In the genomic region with DNA sequence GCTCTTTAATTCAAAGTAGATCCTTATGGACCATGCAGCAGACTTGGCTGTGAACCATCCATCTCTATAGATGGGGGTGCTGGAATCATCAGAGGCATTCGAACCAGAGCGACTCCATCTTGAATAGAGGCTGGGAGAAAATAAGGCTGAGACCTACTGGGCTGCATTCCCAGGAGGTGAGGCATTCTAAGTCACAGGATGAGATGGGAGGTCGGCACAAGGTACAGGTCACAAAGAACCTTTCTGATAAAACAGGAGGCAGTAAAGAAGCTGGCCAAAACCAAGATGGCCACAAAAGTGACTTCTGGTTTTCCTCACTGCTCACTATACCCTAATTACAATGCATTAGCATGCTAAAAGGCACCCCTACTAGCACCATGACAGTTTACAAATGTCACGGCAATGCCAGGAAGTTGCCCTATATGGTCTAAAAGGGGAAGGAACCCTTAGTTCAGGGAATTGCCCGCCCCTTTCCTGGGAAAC, we compare ENCODE assay signal across 16 cellular contexts.
DNase-seq lines count a peak whose midpoint lies in the region; ATAC-seq, FAIRE-seq and TF ChIP-seq lines count a peak whose summit lies in the region.
"Had no signal": no experiment of that assay in that cellular context is flagged by ENCODE, and none has a peak within 500 bp of the region (broad histone marks: within the 10 kb centered on the region; RNA-seq: fewer than 3 reads in every experiment).

No MANE protein-coding gene starts in this region.

- no TSS peak for BruUV-seq in PC-9 (replicated peaks; lab: Mats Ljungman, UMichigan)
- no TSS peak for BruUV-seq in K562 (replicated peaks; lab: Mats Ljungman, UMichigan)
- BruUV-seq in Calu3 (replicated peaks; lab: Mats Ljungman, UMichigan): no TSS peak

- DNase-seq in natural killer cell treated with Interleukin-12 subunit alpha and Interleukin-12 subunit beta and Interleukin-15 and Interleukin-18, amount 100 ng/mL, for 72 hours (ENCODE audit: low spot score): no peak
- DNase-seq in natural killer cell: no peak
- peak in 1 of 2 experiments; percentile 70 for DNase-seq in PC-9
- DNase-seq in K562 (ENCODE audit: extremely low read depth in 1 of 4, low spot score in 3 of 4): no peak
- no peak for DNase-seq in Calu3
- DNase-seq in NCI-H187 treated with DMSO at 0.1 percent for 48 hours (lab: John Stamatoyannopoulos, UW): no peak
- DNase-seq in inferior parietal cortex (ENCODE audit: extremely low spot score): no peak
- DNase-seq: AML-193, Karpas-422, NCI-H1436 treated with DMSO at 0.1 percent for 48 hours, NCI-H2081 treated with DMSO at 0.1 percent for 48 hours, SHP77 treated with DMSO at 0.1 percent for 48 hours had no signal

- H3K36me3 ChIP-seq in PC-9 (ENCODE audit: low read depth): no peaks in the 10 kb centered on the region
- H3K36me3 ChIP-seq in K562 (ENCODE audit: control insufficient read depth, insufficient read depth, low read length): no peaks in the 10 kb centered on the region

- no peaks in the 10 kb centered on the region for H3K36me3 Mint-ChIP-seq in natural killer cell treated with Interleukin-12 subunit alpha and Interleukin-12 subunit beta and Interleukin-15 and Interleukin-18, amount 100 ng/mL, for 72 hours
- H3K36me3 Mint-ChIP-seq in natural killer cell (no peaks in the 10 kb centered on the region), Calu3 (ENCODE audit: insufficient read depth, unreplicated experiment) (no peaks in the 10 kb centered on the region)
- H3K36me3 Mint-ChIP-seq: CD4-positive, CD25-positive, alpha-beta regulatory T cell had no signal

- CTCF ChIA-PET in PC-9 (lab: Charles Lee) (no interaction called here), K562 (lab: Yijun Ruan, JAX; ENCODE audit: low intra/inter-chr PET ratio) (no interaction called here), Calu3 (lab: Charles Lee) (interaction anchor here (0.7 kb wide), 1 partner anchor 101 kb away, joined by 3 read pairs; no protein-coding TSS in a partner anchor)

- H3K79me2 ChIP-seq in PC-9 (ENCODE audit: low read depth) (no peaks in the 10 kb centered on the region), K562 (ENCODE audit: control insufficient read depth, insufficient read depth, low read length) (no peaks in the 10 kb centered on the region)

- peak overlapping the region; percentile 71 for H3K4me3 Mint-ChIP-seq in natural killer cell treated with Interleukin-12 subunit alpha and Interleukin-12 subunit beta and Interleukin-15 and Interleukin-18, amount 100 ng/mL, for 72 hours
- no peak overlapping the region for H3K4me3 Mint-ChIP-seq in natural killer cell
- H3K4me3 Mint-ChIP-seq in Calu3 (ENCODE audit: low read depth, unreplicated experiment): no peak overlapping the region

- H3K27ac Mint-ChIP-seq in natural killer cell treated with Interleukin-12 subunit alpha and Interleukin-12 subunit beta and Interleukin-15 and Interleukin-18, amount 100 ng/mL, for 72 hours: peak overlapping the region in 1 of 2 donors; percentile 62
- no peak overlapping the region for H3K27ac Mint-ChIP-seq in natural killer cell
- H3K27ac Mint-ChIP-seq in Calu3 (ENCODE audit: unreplicated experiment): no peak overlapping the region

- H3K9me2 ChIP-seq in PC-9 (ENCODE audit: insufficient read depth): no peaks in the 10 kb centered on the region

- POLR2A ChIA-PET in PC-9 (lab: Charles Lee; ENCODE audit: unreplicated experiment): interaction anchor here (0.5 kb wide), 1 partner anchor 39 kb away, joined by 6 read pairs; no protein-coding TSS in a partner anchor
- POLR2A ChIA-PET in K562 (lab: Yijun Ruan, JAX): no interaction called here

- TF ChIP-seq CTCF in natural killer cell (IDR thresholded peaks at IDR 0.05) (no peak), PC-9 (conservative IDR thresholded peaks at IDR 0.05) (no peak), K562 (IDR thresholded peaks at IDR 0.05 in 2 of 3, conservative IDR thresholded peaks at IDR 0.05 in 1 of 3; ENCODE audit: insufficient read depth in 2 of 3, low read depth in 1 of 3, low read length in 3 of 3) (no peak), Calu3 (IDR thresholded peaks at IDR 0.05; ENCODE audit: unreplicated experiment) (no peak)

- no peak for TF ChIP-seq EP300 in K562 (IDR thresholded peaks at IDR 0.05; ENCODE audit: low read length)

- peaks cover 15 to 20% of the 10 kb centered on the region in 2 donors for H3K4me1 Mint-ChIP-seq in natural killer cell treated with Interleukin-12 subunit alpha and Interleukin-12 subunit beta and Interleukin-15 and Interleukin-18, amount 100 ng/mL, for 72 hours (ENCODE audit: low read depth in 2 of 2)
- H3K4me1 Mint-ChIP-seq in natural killer cell (peaks cover 0 to 7% of the 10 kb centered on the region in 2 donors), Calu3 (ENCODE audit: low read depth, unreplicated experiment) (no peaks in the 10 kb centered on the region)

- no peak for ATAC-seq in natural killer cell treated with Interleukin-12 subunit alpha and Interleukin-12 subunit beta and Interleukin-15 and Interleukin-18, amount 100 ng/mL, for 72 hours
- no peak for ATAC-seq in natural killer cell
- peak; percentile 30; the same call in 2 of the 3 replicates for ATAC-seq in K562
- ATAC-seq: HepG2 had no signal

- WGBS in K562 (ENCODE audit: insufficient coverage, low coverage, missing lambda C conversion rate): 2% methylated on average over 5 of the region's 5 CpGs

- peaks cover 22 to 23% of the 10 kb centered on the region in 2 donors for H3K27me3 Mint-ChIP-seq in natural killer cell treated with Interleukin-12 subunit alpha and Interleukin-12 subunit beta and Interleukin-15 and Interleukin-18, amount 100 ng/mL, for 72 hours
- H3K27me3 Mint-ChIP-seq in natural killer cell (ENCODE audit: low read depth in 2 of 2) (peaks cover 10 to 29% of the 10 kb centered on the region in 2 donors), Calu3 (ENCODE audit: unreplicated experiment) (peaks cover 100% of the 10 kb centered on the region)

- H3K4me3 ChIP-seq in PC-9 (no peak overlapping the region), K562 (no peak overlapping the region)

- TF ChIP-seq POLR2A in K562 (conservative IDR thresholded peaks at IDR 0.05): no peak

- in situ Hi-C loops in K562 (cut with MboI): no loop called here

- H3K27me3 ChIP-seq in PC-9 (ENCODE audit: insufficient read depth, low read depth): no peaks in the 10 kb centered on the region
- H3K27me3 ChIP-seq in K562 (ENCODE audit: control insufficient read depth in 2 of 2, insufficient read depth in 2 of 2, low read length in 2 of 2): peaks cover 28 to 60% of the 10 kb centered on the region in 2 experiments

- H3K9me3 ChIP-seq in PC-9 (ENCODE audit: insufficient read depth, low read depth) (no peaks in the 10 kb centered on the region), K562 (replicated peaks; ENCODE audit: control insufficient read depth, insufficient read depth, low read depth, low read length) (no peaks in the 10 kb centered on the region)

- H3K9me3 Mint-ChIP-seq in natural killer cell treated with Interleukin-12 subunit alpha and Interleukin-12 subunit beta and Interleukin-15 and Interleukin-18, amount 100 ng/mL, for 72 hours: no peaks in the 10 kb centered on the region
- no peaks in the 10 kb centered on the region for H3K9me3 Mint-ChIP-seq in natural killer cell
- no peaks in the 10 kb centered on the region for H3K9me3 Mint-ChIP-seq in Calu3 (ENCODE audit: low read depth, unreplicated experiment)
- H3K9me3 Mint-ChIP-seq: CD4-positive, CD25-positive, alpha-beta regulatory T cell had no signal

- H3K27ac ChIP-seq in PC-9 (peak overlapping the region; percentile 82), K562 (ENCODE audit: extremely low read depth, low read depth, low read length) (no peak overlapping the region)

- H2AFZ ChIP-seq in PC-9 (peak overlapping the region; percentile 25), K562 (ENCODE audit: low read depth, low read length) (peak overlapping the region; percentile 32; the same call in 1 of the 2 replicates)

- H3K9me1 ChIP-seq in K562 (ENCODE audit: control insufficient read depth, insufficient read depth, low read length): no peaks in the 10 kb centered on the region

- H3F3A ChIP-seq in PC-9 (ENCODE audit: insufficient read depth, low read depth): peaks cover 23% of the 10 kb centered on the region

- no peak for TF ChIP-seq RAD21 in K562 (CRISPR knock-in tag; conservative IDR thresholded peaks at IDR 0.05 in 1 of 2, IDR thresholded peaks at IDR 0.05 in 1 of 2)

- peaks cover 41% of the 10 kb centered on the region for H3K4me1 ChIP-seq in PC-9 (replicated peaks; ENCODE audit: insufficient read depth)
- H3K4me1 ChIP-seq in K562 (replicated peaks in 1 of 2; ENCODE audit: control insufficient read depth in 2 of 2, insufficient read depth in 2 of 2, low read length in 2 of 2): no peaks in the 10 kb centered on the region; a peak in 1 of 5 replicates

- FAIRE-seq in K562 (lab: Jason Lieb, UNC): peak; percentile 11
- FAIRE-seq: G401.6, GM19239, HepG2 had no signal

- intact Hi-C loops in natural killer cell (cut with micrococcal nuclease) (no loop called here), PC-9 (cut with micrococcal nuclease; ENCODE audit: unreplicated experiment) (loop anchor here (1.0 kb wide), 1 partner anchor 62 kb away; no protein-coding TSS in a partner anchor), K562 (cut with micrococcal nuclease) (no loop called here), Calu3 (cut with micrococcal nuclease; ENCODE audit: unreplicated experiment) (no loop called here)

- H4K20me1 ChIP-seq in PC-9 (ENCODE audit: insufficient read depth) (no peaks in the 10 kb centered on the region), K562 (replicated peaks; ENCODE audit: control insufficient read depth, insufficient read depth, low read length) (0 out of 2 replicates have a peak, but pooled peaks cover 4% of the 10 kb centered on the region)

- H3K9ac ChIP-seq in K562 (ENCODE audit: insufficient read depth in 1 of 2, low read depth in 2 of 2, low read length in 2 of 2): no peak overlapping the region

- H3K4me2 ChIP-seq in PC-9: peak overlapping the region; percentile 38
- no peak overlapping the region for H3K4me2 ChIP-seq in K562 (ENCODE audit: insufficient read depth, low read length)

TF ChIP-seq in K562, 482 proteins besides CTCF, POLR2A, EP300 and RAD21 (continues in another document):
- TF ChIP-seq, protein P1, sequence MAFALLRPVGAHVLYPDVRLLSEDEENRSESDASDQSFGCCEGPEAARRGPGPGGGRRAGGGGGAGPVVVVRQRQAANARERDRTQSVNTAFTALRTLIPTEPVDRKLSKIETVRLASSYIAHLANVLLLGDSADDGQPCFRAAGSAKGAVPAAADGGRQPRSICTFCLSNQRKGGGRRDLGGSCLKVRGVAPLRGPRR (CRISPR knock-in tag; IDR thresholded peaks at IDR 0.05): no peak
- TF ChIP-seq ZNF583 (CRISPR knock-in tag; IDR thresholded peaks at IDR 0.05) (peak; percentile 91; the same call in 1 of the 2 replicates), LCOR (CRISPR knock-in tag; IDR thresholded peaks at IDR 0.05) (no peak), CREM (IDR thresholded peaks at IDR 0.05; ENCODE audit: low read depth) (no peak), TAF1 (IDR thresholded peaks at IDR 0.05; ENCODE audit: control insufficient read depth, extremely low read depth, insufficient read depth, low read length, severe bottlenecking) (no peak), ZNF76 (CRISPR knock-in tag; IDR thresholded peaks at IDR 0.05; ENCODE audit: borderline replicate concordance) (peak; percentile 95)
